In the genomic region with DNA sequence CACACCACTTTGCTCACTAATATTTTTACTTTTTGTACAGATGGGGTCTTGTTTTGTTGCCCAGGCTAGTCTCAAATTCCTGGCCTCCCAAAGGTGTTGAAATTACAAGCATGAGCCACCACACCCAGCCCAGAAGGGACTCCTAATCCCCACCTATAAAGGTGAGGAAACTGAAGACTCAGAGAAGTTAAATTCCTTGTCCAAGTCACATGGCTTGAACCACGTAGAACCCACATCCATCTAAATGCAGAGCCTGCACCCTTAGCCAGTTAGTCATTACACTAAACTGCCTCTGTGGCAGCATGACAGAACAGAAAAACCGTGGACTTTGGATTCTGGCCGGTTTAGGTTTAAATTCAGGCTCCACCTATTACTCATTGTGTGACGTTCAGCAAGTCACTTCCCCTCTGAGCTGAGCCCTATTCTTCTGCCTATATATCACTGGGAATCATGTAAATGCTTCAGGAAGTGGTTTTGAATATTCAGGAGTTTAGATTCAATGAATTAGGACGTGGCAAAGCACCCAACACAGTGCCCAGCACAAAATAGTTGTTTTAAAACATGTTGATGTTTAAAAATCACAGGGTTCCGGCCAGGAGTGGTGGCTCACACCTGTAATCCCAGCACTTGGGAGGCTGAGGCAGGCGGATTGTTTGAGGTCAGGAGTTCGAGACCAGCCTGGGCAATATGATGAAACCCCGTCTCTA, we compare ENCODE assay signal across 1 cellular context.
A peak's percentile ranks its signal among the peaks of the same experiment; 100 is the strongest.
TF ChIP-seq lines count a peak whose summit lies in the region.

No MANE protein-coding gene starts in this region.

TF ChIP-seq in HepG2, 621 proteins besides CTCF, POLR2A, EP300 and RAD21 (continued from another document and continues in another):
- TF ChIP-seq, protein P1, sequence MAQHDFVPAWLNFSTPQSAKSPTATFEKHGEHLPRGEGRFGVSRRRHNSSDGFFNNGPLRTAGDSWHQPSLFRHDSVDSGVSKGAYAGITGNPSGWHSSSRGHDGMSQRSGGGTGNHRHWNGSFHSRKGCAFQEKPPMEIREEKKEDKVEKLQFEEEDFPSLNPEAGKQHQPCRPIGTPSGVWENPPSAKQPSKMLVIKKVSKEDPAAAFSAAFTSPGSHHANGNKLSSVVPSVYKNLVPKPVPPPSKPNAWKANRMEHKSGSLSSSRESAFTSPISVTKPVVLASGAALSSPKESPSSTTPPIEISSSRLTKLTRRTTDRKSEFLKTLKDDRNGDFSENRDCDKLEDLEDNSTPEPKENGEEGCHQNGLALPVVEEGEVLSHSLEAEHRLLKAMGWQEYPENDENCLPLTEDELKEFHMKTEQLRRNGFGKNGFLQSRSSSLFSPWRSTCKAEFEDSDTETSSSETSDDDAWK (CRISPR knock-in tag; IDR thresholded peaks at IDR 0.05) = no peak
- no peak for TF ChIP-seq ZNF576 (CRISPR knock-in tag; IDR thresholded peaks at IDR 0.05)
- no peak for TF ChIP-seq TMF1 (CRISPR knock-in tag; IDR thresholded peaks at IDR 0.05; ENCODE audit: low read depth)
- peak; percentile 60 for TF ChIP-seq MIXL1 (CRISPR knock-in tag; IDR thresholded peaks at IDR 0.05)
- no peak for TF ChIP-seq ISX (CRISPR knock-in tag; conservative IDR thresholded peaks at IDR 0.05)
- TF ChIP-seq SMAD9 (CRISPR knock-in tag; IDR thresholded peaks at IDR 0.05) = no peak
- no peak for TF ChIP-seq ZNF672 (CRISPR knock-in tag; IDR thresholded peaks at IDR 0.05)
- TF ChIP-seq REXO4 (CRISPR knock-in tag; IDR thresholded peaks at IDR 0.05; ENCODE audit: borderline replicate concordance) = no peak
- no peak for TF ChIP-seq PRDM4 (CRISPR knock-in tag; IDR thresholded peaks at IDR 0.05; ENCODE audit: borderline replicate concordance)
- no peak for TF ChIP-seq MYPOP (CRISPR knock-in tag; IDR thresholded peaks at IDR 0.05)
- TF ChIP-seq HMG20B (CRISPR knock-in tag; conservative IDR thresholded peaks at IDR 0.05) = no peak
- TF ChIP-seq ZNF143 (CRISPR knock-in tag; IDR thresholded peaks at IDR 0.05) = no peak
- peak; percentile 64; the same call in 1 of the 2 replicates for TF ChIP-seq ZMYM3 (CRISPR knock-in tag; IDR thresholded peaks at IDR 0.05)
- no peak for TF ChIP-seq ZNF737 (CRISPR knock-in tag; IDR thresholded peaks at IDR 0.05; ENCODE audit: borderline replicate concordance)
- peak; percentile 56; the same call in 1 of the 2 replicates for TF ChIP-seq PPARG (CRISPR knock-in tag; conservative IDR thresholded peaks at IDR 0.05)
- TF ChIP-seq ZNF33A (CRISPR knock-in tag; IDR thresholded peaks at IDR 0.05; ENCODE audit: borderline replicate concordance) = no peak
- no peak for TF ChIP-seq ZNF619 (CRISPR knock-in tag; IDR thresholded peaks at IDR 0.05)
- no peak; the same call in 1 of the 2 replicates for TF ChIP-seq HBP1 (CRISPR knock-in tag; IDR thresholded peaks at IDR 0.05; ENCODE audit: low read depth)
- peak; percentile 77 for TF ChIP-seq IRF2 (CRISPR knock-in tag; IDR thresholded peaks at IDR 0.05)
- TF ChIP-seq MZF1 (CRISPR knock-in tag; IDR thresholded peaks at IDR 0.05; ENCODE audit: borderline replicate concordance) = no peak
- TF ChIP-seq AKNA (CRISPR knock-in tag; IDR thresholded peaks at IDR 0.05; ENCODE audit: borderline replicate concordance) = no peak
- TF ChIP-seq NR2F2 (IDR thresholded peaks at IDR 0.05; ENCODE audit: borderline replicate concordance, low read depth) = no peak
- TF ChIP-seq DNMT3B (CRISPR knock-in tag; conservative IDR thresholded peaks at IDR 0.05) = no peak
- TF ChIP-seq ESRRA (CRISPR knock-in tag; IDR thresholded peaks at IDR 0.05; ENCODE audit: low read depth) = no peak
- TF ChIP-seq ARNTL (CRISPR knock-in tag; IDR thresholded peaks at IDR 0.05) = 0 out of 2 replicates have a peak, but pooled peaks have one; percentile 60
- no peak for TF ChIP-seq CSRNP1 (CRISPR knock-in tag; IDR thresholded peaks at IDR 0.05)
- TF ChIP-seq GATA4 (IDR thresholded peaks at IDR 0.05; ENCODE audit: borderline replicate concordance, low read depth) = no peak
- TF ChIP-seq ZNF235 (CRISPR knock-in tag; IDR thresholded peaks at IDR 0.05; ENCODE audit: borderline replicate concordance) = no peak
- TF ChIP-seq, protein P2, sequence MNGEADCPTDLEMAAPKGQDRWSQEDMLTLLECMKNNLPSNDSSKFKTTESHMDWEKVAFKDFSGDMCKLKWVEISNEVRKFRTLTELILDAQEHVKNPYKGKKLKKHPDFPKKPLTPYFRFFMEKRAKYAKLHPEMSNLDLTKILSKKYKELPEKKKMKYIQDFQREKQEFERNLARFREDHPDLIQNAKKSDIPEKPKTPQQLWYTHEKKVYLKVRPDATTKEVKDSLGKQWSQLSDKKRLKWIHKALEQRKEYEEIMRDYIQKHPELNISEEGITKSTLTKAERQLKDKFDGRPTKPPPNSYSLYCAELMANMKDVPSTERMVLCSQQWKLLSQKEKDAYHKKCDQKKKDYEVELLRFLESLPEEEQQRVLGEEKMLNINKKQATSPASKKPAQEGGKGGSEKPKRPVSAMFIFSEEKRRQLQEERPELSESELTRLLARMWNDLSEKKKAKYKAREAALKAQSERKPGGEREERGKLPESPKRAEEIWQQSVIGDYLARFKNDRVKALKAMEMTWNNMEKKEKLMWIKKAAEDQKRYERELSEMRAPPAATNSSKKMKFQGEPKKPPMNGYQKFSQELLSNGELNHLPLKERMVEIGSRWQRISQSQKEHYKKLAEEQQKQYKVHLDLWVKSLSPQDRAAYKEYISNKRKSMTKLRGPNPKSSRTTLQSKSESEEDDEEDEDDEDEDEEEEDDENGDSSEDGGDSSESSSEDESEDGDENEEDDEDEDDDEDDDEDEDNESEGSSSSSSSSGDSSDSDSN (CRISPR knock-in tag; IDR thresholded peaks at IDR 0.05) = no peak
- TF ChIP-seq EZH2 (conservative IDR thresholded peaks at IDR 0.05; ENCODE audit: low read depth, low read length) = no peak
- TF ChIP-seq FOXM1 (CRISPR knock-in tag; IDR thresholded peaks at IDR 0.05) = peak; percentile 92
- no peak for TF ChIP-seq FOXO1 (CRISPR knock-in tag; IDR thresholded peaks at IDR 0.05)
- TF ChIP-seq, protein P3, sequence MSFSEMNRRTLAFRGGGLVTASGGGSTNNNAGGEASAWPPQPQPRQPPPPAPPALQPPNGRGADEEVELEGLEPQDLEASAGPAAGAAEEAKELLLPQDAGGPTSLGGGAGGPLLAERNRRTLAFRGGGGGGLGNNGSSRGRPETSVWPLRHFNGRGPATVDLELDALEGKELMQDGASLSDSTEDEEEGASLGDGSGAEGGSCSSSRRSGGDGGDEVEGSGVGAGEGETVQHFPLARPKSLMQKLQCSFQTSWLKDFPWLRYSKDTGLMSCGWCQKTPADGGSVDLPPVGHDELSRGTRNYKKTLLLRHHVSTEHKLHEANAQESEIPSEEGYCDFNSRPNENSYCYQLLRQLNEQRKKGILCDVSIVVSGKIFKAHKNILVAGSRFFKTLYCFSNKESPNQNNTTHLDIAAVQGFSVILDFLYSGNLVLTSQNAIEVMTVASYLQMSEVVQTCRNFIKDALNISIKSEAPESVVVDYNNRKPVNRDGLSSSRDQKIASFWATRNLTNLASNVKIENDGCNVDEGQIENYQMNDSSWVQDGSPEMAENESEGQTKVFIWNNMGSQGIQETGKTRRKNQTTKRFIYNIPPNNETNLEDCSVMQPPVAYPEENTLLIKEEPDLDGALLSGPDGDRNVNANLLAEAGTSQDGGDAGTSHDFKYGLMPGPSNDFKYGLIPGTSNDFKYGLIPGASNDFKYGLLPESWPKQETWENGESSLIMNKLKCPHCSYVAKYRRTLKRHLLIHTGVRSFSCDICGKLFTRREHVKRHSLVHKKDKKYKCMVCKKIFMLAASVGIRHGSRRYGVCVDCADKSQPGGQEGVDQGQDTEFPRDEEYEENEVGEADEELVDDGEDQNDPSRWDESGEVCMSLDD (CRISPR knock-in tag; IDR thresholded peaks at IDR 0.05; ENCODE audit: borderline replicate concordance) = no peak
- no peak for TF ChIP-seq ZBTB3 (CRISPR knock-in tag; IDR thresholded peaks at IDR 0.05; ENCODE audit: borderline replicate concordance, low read depth)
- TF ChIP-seq MTF2 (CRISPR knock-in tag; IDR thresholded peaks at IDR 0.05; ENCODE audit: borderline replicate concordance) = no peak
- TF ChIP-seq ZGPAT (CRISPR knock-in tag; IDR thresholded peaks at IDR 0.05) = no peak
